Comparison of ENCODE assay signal across 16 cellular contexts in the genomic region with DNA sequence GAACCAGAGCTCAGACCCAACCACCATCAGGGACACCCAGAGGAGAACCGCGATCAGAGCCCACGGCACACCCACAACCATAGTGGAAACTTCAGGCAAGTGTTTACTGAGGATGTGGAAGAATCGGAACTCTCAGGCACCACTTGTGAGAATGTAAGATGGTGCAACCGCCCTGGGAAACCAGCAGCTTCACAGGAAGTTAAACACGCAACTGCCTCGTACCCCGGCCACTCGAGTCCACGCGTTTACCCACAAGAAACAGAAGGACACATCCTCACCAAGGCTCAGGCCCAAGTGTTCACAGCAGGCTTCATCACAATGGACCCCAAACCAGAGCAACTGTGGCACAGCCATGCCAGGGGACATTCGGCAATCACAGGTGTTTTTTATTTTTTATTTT.
"Had no signal": no experiment of that assay in that cellular context is flagged by ENCODE, and none has a peak within 500 bp of the region (broad histone marks: within the 10 kb centered on the region; RNA-seq: fewer than 3 reads in every experiment).

No MANE protein-coding gene starts in this region.

- H3K27ac Mint-ChIP-seq: naive thymus-derived CD8-positive, alpha-beta T cell; stimulated activated naive CD8-positive, alpha-beta T cell treated with anti-CD3 and anti-CD28 coated beads, Interleukin-15, Interleukin-2, amounts not matched to agents 100 ng/mL and 50 ng/mL, for 24 hours; T-helper 17 cell had no signal

- H3K36me3 ChIP-seq: ascending aorta, colonic mucosa, gastrocnemius medialis, neutrophil, thoracic aorta had no signal

- H3K27me3 ChIP-seq: ascending aorta, colonic mucosa, neutrophil had no signal

- H3K27ac ChIP-seq: ascending aorta, colonic mucosa, gastrocnemius medialis, neutrophil, thoracic aorta had no signal

- H3K4me1 ChIP-seq: colonic mucosa had no signal

- H3K4me3 ChIP-seq: ascending aorta, colonic mucosa, gastrocnemius medialis, mucosa of descending colon, thoracic aorta had no signal

- H3K36me3 Mint-ChIP-seq: naive thymus-derived CD8-positive, alpha-beta T cell had no signal

- H3K9me3 ChIP-seq: ascending aorta, colonic mucosa, gastrocnemius medialis, mucosa of descending colon, neutrophil, thoracic aorta had no signal

- H3K9me3 Mint-ChIP-seq: stimulated activated naive CD8-positive, alpha-beta T cell treated with anti-CD3 and anti-CD28 coated beads, Interleukin-15, Interleukin-2, amounts not matched to agents 100 ng/mL and 50 ng/mL, for 24 hours had no signal

- H3K4me3 Mint-ChIP-seq: naive thymus-derived CD8-positive, alpha-beta T cell; stimulated activated naive CD8-positive, alpha-beta T cell treated with anti-CD3 and anti-CD28 coated beads, Interleukin-15, Interleukin-2, amounts not matched to agents 100 ng/mL and 50 ng/mL, for 24 hours; T-helper 17 cell had no signal

- ATAC-seq: gastrocnemius medialis; mucosa of descending colon; naive thymus-derived CD8-positive, alpha-beta T cell; T-helper 17 cell had no signal

- FAIRE-seq: TTC549 had no signal

- DNase-seq: activated CD4-positive, alpha-beta T cell treated with anti-CD3 and anti-CD28 coated beads, Interleukin-2, amount 50 U/mL, for 1 hour; activated CD4-positive, CD25-positive, alpha-beta regulatory T cell; activated effector memory CD4-positive, alpha-beta T cell treated with Interleukin-2 at 50 U/mL for 16 hours; colonic mucosa; effector CD8-positive, alpha-beta T cell; gastrocnemius medialis; naive thymus-derived CD8-positive, alpha-beta T cell; stimulated activated CD4-positive, alpha-beta T cell treated with anti-CD3 and anti-CD28 coated beads, Interleukin-15, amount 100 ng/mL, for 24 hours; stimulated activated CD4-positive, alpha-beta T cell treated with anti-CD3 and anti-CD28 coated beads, Interleukin-4, amount 100 ng/mL, for 24 hours; T-helper 17 cell had no signal

- H3K4me1 Mint-ChIP-seq: naive thymus-derived CD8-positive, alpha-beta T cell; T-helper 17 cell had no signal
